Comparison of ENCODE assay signal across 2 cellular contexts in the genomic region with DNA sequence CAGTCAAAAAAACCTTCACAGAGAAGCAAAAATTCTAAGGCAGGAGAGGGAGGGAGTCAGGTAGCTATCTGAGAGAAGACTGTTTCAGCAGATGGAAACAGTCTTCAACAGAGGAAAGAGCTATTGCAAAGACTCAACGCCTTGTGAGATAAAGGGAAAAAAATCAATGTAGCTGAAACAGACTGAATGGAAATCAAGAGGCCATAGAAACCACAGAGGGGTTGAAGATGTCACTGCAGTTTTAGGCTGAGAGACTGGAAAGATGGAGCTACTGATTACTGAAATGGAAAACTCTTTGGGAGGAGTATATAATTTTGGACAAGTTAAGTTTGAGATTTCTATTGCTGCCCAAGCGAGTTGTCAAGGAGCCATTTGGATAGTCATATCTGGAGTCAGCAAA.
TF ChIP-seq lines count a peak whose summit lies in the region.

No MANE protein-coding gene starts in this region.

TF ChIP-seq in A549, 52 proteins besides CTCF, POLR2A, EP300 and RAD21:
- TF ChIP-seq, protein P1, sequence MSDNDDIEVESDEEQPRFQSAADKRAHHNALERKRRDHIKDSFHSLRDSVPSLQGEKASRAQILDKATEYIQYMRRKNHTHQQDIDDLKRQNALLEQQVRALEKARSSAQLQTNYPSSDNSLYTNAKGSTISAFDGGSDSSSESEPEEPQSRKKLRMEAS (IDR thresholded peaks at IDR 0.05) = no peak
- TF ChIP-seq HDAC2 (IDR thresholded peaks at IDR 0.05) (no peak), EHMT2 (IDR thresholded peaks at IDR 0.05; ENCODE audit: low read depth) (no peak), EHF (CRISPR knock-in tag; IDR thresholded peaks at IDR 0.05) (no peak), REST (IDR thresholded peaks at IDR 0.05) (no peak), KDM5A (IDR thresholded peaks at IDR 0.05) (no peak), HOXA7 (CRISPR knock-in tag; IDR thresholded peaks at IDR 0.05) (no peak), RFX5 (IDR thresholded peaks at IDR 0.05) (no peak), KDM1A (IDR thresholded peaks at IDR 0.05; ENCODE audit: low read depth) (no peak), ATOH8 (CRISPR knock-in tag; IDR thresholded peaks at IDR 0.05; ENCODE audit: low read depth) (no peak), RCOR1 (IDR thresholded peaks at IDR 0.05; ENCODE audit: low read depth, low read length) (no peak), JUN (IDR thresholded peaks at IDR 0.05) (no peak)
- TF ChIP-seq, protein P2, sequence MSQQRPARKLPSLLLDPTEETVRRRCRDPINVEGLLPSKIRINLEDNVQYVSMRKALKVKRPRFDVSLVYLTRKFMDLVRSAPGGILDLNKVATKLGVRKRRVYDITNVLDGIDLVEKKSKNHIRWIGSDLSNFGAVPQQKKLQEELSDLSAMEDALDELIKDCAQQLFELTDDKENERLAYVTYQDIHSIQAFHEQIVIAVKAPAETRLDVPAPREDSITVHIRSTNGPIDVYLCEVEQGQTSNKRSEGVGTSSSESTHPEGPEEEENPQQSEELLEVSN (IDR thresholded peaks at IDR 0.05; ENCODE audit: borderline replicate concordance, low read depth) = no peak

TF ChIP-seq in endothelial cell of umbilical vein, 7 proteins besides CTCF, POLR2A, EP300 and RAD21:
- TF ChIP-seq JUN (IDR thresholded peaks at IDR 0.05; ENCODE audit: borderline replicate concordance, insufficient read depth, insufficient read length, low read depth) (no peak), POLR2AphosphoS5 (IDR thresholded peaks at IDR 0.05; ENCODE audit: insufficient read depth, low read depth, low read length) (no peak), EZH2 (IDR thresholded peaks at IDR 0.05; ENCODE audit: borderline replicate concordance, low read depth, low read length, severe bottlenecking) (no peak), MYC (IDR thresholded peaks at IDR 0.05; ENCODE audit: low read depth, low read length) (no peak), FOS (IDR thresholded peaks at IDR 0.05; ENCODE audit: borderline replicate concordance, insufficient read depth, low read length) (no peak), GATA2 (IDR thresholded peaks at IDR 0.05; ENCODE audit: insufficient read depth, insufficient read length, low read depth, low read length) (no peak)
- TF ChIP-seq, protein P1 (IDR thresholded peaks at IDR 0.05; ENCODE audit: insufficient read depth, insufficient read length) = no peak
TF ChIP-seq in endothelial cell of umbilical vein: peak in this region for 0.
